In the genomic region with DNA sequence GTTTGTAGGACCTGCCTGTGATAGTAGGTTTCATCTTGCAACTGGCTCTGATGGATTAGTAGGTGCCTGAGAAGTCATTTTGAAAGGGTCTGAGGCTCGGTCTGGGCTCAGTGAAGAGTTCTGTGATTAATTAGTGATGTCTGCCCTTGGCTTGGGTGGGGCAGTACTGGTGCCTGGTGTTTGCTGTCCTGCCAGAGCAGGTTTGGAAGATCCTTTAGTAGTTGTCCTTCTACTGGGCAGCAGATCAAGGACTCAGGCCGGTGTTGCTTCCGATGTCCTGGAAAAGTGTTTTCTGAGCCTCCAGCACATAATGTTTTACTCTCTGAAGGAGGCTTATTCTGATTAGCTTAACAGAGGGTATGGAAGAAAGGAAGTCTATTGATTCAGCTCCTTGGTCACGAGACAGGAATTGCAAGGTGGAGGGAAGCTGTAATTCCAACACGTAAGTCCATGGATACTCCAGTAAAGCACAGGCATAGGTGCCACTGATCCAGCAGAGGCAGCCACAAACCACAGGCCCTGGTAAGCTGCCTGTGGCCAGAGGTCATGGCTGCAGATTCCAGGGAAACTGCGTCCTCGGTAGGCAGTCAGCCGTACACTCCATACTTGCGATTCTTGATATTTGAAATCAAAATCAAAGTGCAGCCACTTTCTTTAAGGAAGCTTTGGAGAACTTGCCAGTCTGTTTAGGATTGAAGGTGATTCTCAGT, we compare ENCODE assay signal across 15 cellular contexts. TPM values are rescaled to one million over a fixed set of nuclear protein-coding genes. Genes with fewer than 3 reads are reported as not detected.
DNase-seq lines count a peak whose midpoint lies in the region; ATAC-seq and TF ChIP-seq lines count a peak whose summit lies in the region.
"Had no signal": no experiment of that assay in that cellular context is flagged by ENCODE, and none has a peak within 500 bp of the region (broad histone marks: within the 10 kb centered on the region; RNA-seq: fewer than 3 reads in every experiment).

No MANE protein-coding gene starts in this region.

- TF ChIP-seq CTCF in breast epithelium (IDR thresholded peaks at IDR 0.05) (no peak), stomach (IDR thresholded peaks at IDR 0.05) (no peak)

- TF ChIP-seq POLR2A in breast epithelium (IDR thresholded peaks at IDR 0.05) (no peak), stomach (IDR thresholded peaks at IDR 0.05) (no peak)

- H3K4me1 ChIP-seq in CD4-positive, alpha-beta memory T cell (ENCODE audit: insufficient read depth, low read length), result peaks cover 16% of the 10 kb centered on the region
- H3K4me1 ChIP-seq in breast epithelium (peaks cover 6 to 25% of the 10 kb centered on the region in 2 donors), stomach (peaks cover 38 to 63% (median 51%) of the 10 kb centered on the region in 4 donors), trophoblast cell (ENCODE audit: control insufficient read depth in 1 of 2, insufficient read depth in 2 of 2, low read length in 2 of 2) (peaks cover 4% of the 10 kb centered on the region in 2 experiments)

- H2BK120ac ChIP-seq in trophoblast cell (ENCODE audit: insufficient read depth, low read length, poor library complexity), result no peak overlapping the region

- H2BK5ac ChIP-seq in trophoblast cell (ENCODE audit: low read depth, low read length, poor library complexity), result no peak overlapping the region

- H2BK12ac ChIP-seq in trophoblast cell (ENCODE audit: low read length), result no peak overlapping the region

- intact Hi-C loops in CD4-positive, alpha-beta memory T cell (cut with micrococcal nuclease), result no loop called here
- intact Hi-C loops in breast epithelium (cut with DNase I; ENCODE audit: low total_unique reads) (no loop called here), stomach (cut with DNase I; ENCODE audit: low total_unique reads) (no loop called here)

- H3K14ac ChIP-seq in trophoblast cell (ENCODE audit: low read length), result no peak overlapping the region

- H3K4me1 Mint-ChIP-seq in CD4-positive, alpha-beta memory T cell, result peaks cover 9 to 24% (median 18%) of the 10 kb centered on the region in 4 donors

- H3K4me3 Mint-ChIP-seq in CD4-positive, alpha-beta memory T cell, result peak overlapping the region in 1 of 8 donors; percentile 1
- H3K4me3 Mint-ChIP-seq: activated naive CD8-positive, alpha-beta T cell treated with anti-CD3 and anti-CD28 coated beads, Interleukin-2, amount 50 U/mL, for 24 hours; dendritic cell treated with granulocyte-macrophage colony-stimulating factor and Interleukin-4, amounts not matched to agents 40 ng/mL and 50 ng/mL, for 4 days; T-helper 2 cell treated with Interferon-gamma antibody and Interleukin-4, amounts not matched to agents 5 μg/mL and 100 μg/mL, for 36 hours had no signal

- no peaks in the 10 kb centered on the region for H3K27me3 ChIP-seq in CD4-positive, alpha-beta memory T cell (ENCODE audit: insufficient read depth, low read length)
- H3K27me3 ChIP-seq in breast epithelium (no peaks in the 10 kb centered on the region), stomach (no peaks in the 10 kb centered on the region), H7 (ENCODE audit: control insufficient read depth, insufficient read depth, low read length) (no peaks in the 10 kb centered on the region), trophoblast cell (ENCODE audit: insufficient read depth, low read length) (no peaks in the 10 kb centered on the region)

- H3K27ac ChIP-seq in CD4-positive, alpha-beta memory T cell (ENCODE audit: low read depth, low read length), result no peak overlapping the region
- H3K27ac ChIP-seq in breast epithelium, result peak overlapping the region; percentile 91 to 92
- H3K27ac ChIP-seq in stomach, result peak overlapping the region; percentile 4 to 89 (median 84)
- no peak overlapping the region for H3K27ac ChIP-seq in trophoblast cell (ENCODE audit: low read depth, low read length)
- H3K27ac ChIP-seq: GM23248 had no signal

- no peak overlapping the region for H3K18ac ChIP-seq in trophoblast cell (ENCODE audit: low read length)

- H3K4me2 ChIP-seq in trophoblast cell (ENCODE audit: low read length), result no peak overlapping the region

- no peak overlapping the region for H2AFZ ChIP-seq in trophoblast cell (ENCODE audit: insufficient read depth, low read length, poor library complexity)
- H2AFZ ChIP-seq: GM23248 had no signal

- H3K4ac ChIP-seq in trophoblast cell (ENCODE audit: low read depth, low read length), result no peak overlapping the region

- H3K36me3 Mint-ChIP-seq in CD4-positive, alpha-beta memory T cell, result peaks cover 5 to 11% of the 10 kb centered on the region in 2 donors

- no peaks in the 10 kb centered on the region for H3K27me3 Mint-ChIP-seq in CD4-positive, alpha-beta memory T cell
- H3K27me3 Mint-ChIP-seq: activated naive CD8-positive, alpha-beta T cell treated with anti-CD3 and anti-CD28 coated beads, Interleukin-2, amount 50 U/mL, for 24 hours; dendritic cell treated with granulocyte-macrophage colony-stimulating factor and Interleukin-4, amounts not matched to agents 40 ng/mL and 50 ng/mL, for 4 days had no signal

- H3K4me3 ChIP-seq in CD4-positive, alpha-beta memory T cell (ENCODE audit: low read length in 2 of 2), result no peak overlapping the region
- H3K4me3 ChIP-seq in breast epithelium (peak overlapping the region in 1 of 3 donors; percentile 3), stomach (no peak overlapping the region), H7 (ENCODE audit: insufficient read depth, low read depth, low read length) (no peak overlapping the region), trophoblast cell (ENCODE audit: low read depth, low read length) (no peak overlapping the region)
- H3K4me3 ChIP-seq: GM23248 had no signal

- no peak overlapping the region for H3K23ac ChIP-seq in trophoblast cell (ENCODE audit: low read length)

- H3K27ac Mint-ChIP-seq in CD4-positive, alpha-beta memory T cell, result peak overlapping the region; percentile 1 to 84 (median 61)
- H3K27ac Mint-ChIP-seq: activated naive CD8-positive, alpha-beta T cell treated with anti-CD3 and anti-CD28 coated beads, Interleukin-2, amount 50 U/mL, for 24 hours; dendritic cell treated with granulocyte-macrophage colony-stimulating factor and Interleukin-4, amounts not matched to agents 40 ng/mL and 50 ng/mL, for 4 days; T-helper 2 cell treated with Interferon-gamma antibody and Interleukin-4, amounts not matched to agents 5 μg/mL and 100 μg/mL, for 36 hours had no signal

- no peak for TF ChIP-seq EP300 in stomach (IDR thresholded peaks at IDR 0.05)

- no peaks in the 10 kb centered on the region for H3K9me3 ChIP-seq in CD4-positive, alpha-beta memory T cell (ENCODE audit: control insufficient read depth in 1 of 2, low read length in 2 of 2)
- H3K9me3 ChIP-seq in breast epithelium (no peaks in the 10 kb centered on the region), stomach (no peaks in the 10 kb centered on the region), trophoblast cell (ENCODE audit: insufficient read depth, low read depth, low read length) (no peaks in the 10 kb centered on the region)

- WGBS in stomach, 5 donors, result 75 to 92% (median 89%) methylated on average over 9 of the region's 9 CpGs
- WGBS in trophoblast cell (ENCODE audit: extremely low coverage, insufficient coverage, insufficient read length), result no CpG with 5 or more reads among the region's 9 CpGs

- POLR2A ChIA-PET in CD4-positive, alpha-beta memory T cell (lab: Charles Lee; ENCODE audit: partially characterized antibody), result interaction anchor here (0.5 to 1.6 kb wide), 3 partner anchors 11 to 61 kb away, joined by 3 to 7 read pairs (median 6); no protein-coding TSS in a partner anchor

- H3K9me3 Mint-ChIP-seq in CD4-positive, alpha-beta memory T cell, result no peaks in the 10 kb centered on the region
- H3K9me3 Mint-ChIP-seq: activated naive CD8-positive, alpha-beta T cell treated with anti-CD3 and anti-CD28 coated beads, Interleukin-2, amount 50 U/mL, for 24 hours; dendritic cell treated with granulocyte-macrophage colony-stimulating factor and Interleukin-4, amounts not matched to agents 40 ng/mL and 50 ng/mL, for 4 days; T-helper 2 cell treated with Interferon-gamma antibody and Interleukin-4, amounts not matched to agents 5 μg/mL and 100 μg/mL, for 36 hours had no signal

- no peak overlapping the region for H2AK5ac ChIP-seq in trophoblast cell (ENCODE audit: low read length)

- DNase-seq in CD4-positive, alpha-beta memory T cell, result no peak
- DNase-seq in breast epithelium (ENCODE audit: low spot score in 2 of 2), result no peak
- DNase-seq in left lobe of liver (ENCODE audit: low spot score), result peak; percentile 69
- DNase-seq in stomach, result no peak
- no peak for DNase-seq in H7
- DNase-seq in G401 (ENCODE audit: low spot score), result no peak
- no peak for DNase-seq in activated naive CD4-positive, alpha-beta T cell treated with Interleukin-2 at 50 U/mL for 16 hours
- DNase-seq in trophoblast cell, result no peak
- DNase-seq: activated CD4-positive, CD25-positive, alpha-beta regulatory T cell treated with anti-CD3 and anti-CD28 coated beads, Interleukin-2, amount 50 U/mL, for 72 hours; activated naive CD8-positive, alpha-beta T cell treated with anti-CD3 and anti-CD28 coated beads, Interleukin-2, amount 50 U/mL, for 24 hours; GM23248; NCI-H1048; stimulated activated CD4-positive, alpha-beta T cell treated with anti-CD3 and anti-CD28 coated beads, Interleukin-2, amount 100 ng/mL, for 24 hours had no signal

- no peak overlapping the region for H4K8ac ChIP-seq in trophoblast cell (ENCODE audit: low read depth, low read length)

- peak; percentile 45 for ATAC-seq in left lobe of liver
- ATAC-seq: activated naive CD8-positive, alpha-beta T cell treated with anti-CD3 and anti-CD28 coated beads, Interleukin-2, amount 50 U/mL, for 24 hours had no signal

- CTCF ChIA-PET in CD4-positive, alpha-beta memory T cell (lab: Charles Lee; ENCODE audit: partially characterized antibody), result interaction anchor here (1.0 to 1.9 kb wide), 2 partner anchors 11 to 45 kb away, joined by 4 to 5 read pairs; no protein-coding TSS in a partner anchor

- no peak overlapping the region for H4K12ac ChIP-seq in trophoblast cell (ENCODE audit: low read depth, low read length)

- H3K36me3 ChIP-seq in CD4-positive, alpha-beta memory T cell (ENCODE audit: insufficient read depth, low read length), result no peaks in the 10 kb centered on the region
- H3K36me3 ChIP-seq in breast epithelium (no peaks in the 10 kb centered on the region), stomach (no peaks in the 10 kb centered on the region), H7 (replicated peaks; ENCODE audit: control insufficient read depth, insufficient read depth, low read length) (no peaks in the 10 kb centered on the region), trophoblast cell (ENCODE audit: control insufficient read depth in 1 of 2, insufficient read depth in 2 of 2, low read length in 2 of 2) (no peaks in the 10 kb centered on the region)

- no peak overlapping the region for H3K9ac ChIP-seq in trophoblast cell (ENCODE audit: low read length)
- H3K9ac ChIP-seq: GM23248 had no signal

- H4K91ac ChIP-seq in trophoblast cell (ENCODE audit: low read depth, low read length), result no peak overlapping the region

- H3K79me1 ChIP-seq in trophoblast cell (ENCODE audit: low read length), result no peaks in the 10 kb centered on the region

- in situ Hi-C loops in G401 (cut with HindIII; ENCODE audit: low sequenced_read_pairs), result no loop called here

- H3K79me2 ChIP-seq in trophoblast cell (ENCODE audit: control insufficient read depth, insufficient read depth, low read length, poor library complexity), result no peaks in the 10 kb centered on the region

RNA-seq across cellular contexts. Expression of gene HLF, which starts 18.7 kb away (rescaled TPM):
- 1 to 10 TPM; 3.5 to 3.9 TPM for total RNA-seq in CD4-positive, alpha-beta memory T cell
- 1 to 10 TPM; 3.2 to 3.7 TPM for polyA plus RNA-seq in CD4-positive, alpha-beta memory T cell
- total RNA-seq in breast epithelium, result 10 to 100 TPM; 11.8 to 21.4 (median 13.4) TPM
- total RNA-seq in left lobe of liver, result 65.8 TPM
- 10 to 100 TPM in 3 of 5 donors, 1 to 10 TPM in 2; 2.3 to 42.4 (median 12.9) TPM for total RNA-seq in stomach
- polyA plus RNA-seq in stomach, result 10 to 100 TPM in 1 of 3 donors, 1 to 10 TPM in 2; 1.6 to 10.6 (median 2.9) TPM
- 0.22 and 0.55 TPM in 2 replicates for total RNA-seq in H7 (2014; rRNA removed; shearing (Covaris generic))
- 0.12 and 0.95 TPM in 2 replicates for total RNA-seq in G401 (2014; rRNA removed; shearing (Covaris generic))
- polyA plus RNA-seq in trophoblast cell (2013), result 0.01 and 0.03 TPM in 2 replicates
- total RNA-seq: GM23248 had no signal

Comparison
In these comparisons a context has a peak if more than half of its experiments do, and no peak if none do; other contexts are left out.
1. H3K27ac ChIP-seq: peak in breast epithelium (2 of 2) and stomach (5 of 5); none in CD4-positive, alpha-beta memory T cell (single experiment) and trophoblast cell (single experiment).